In genomic region chr18:6731197-6731596, GRCh38 we compare ENCODE assay signal across 1 cellular context.
TF ChIP-seq lines count a peak whose summit lies in the region.

No MANE protein-coding gene starts in this region.

TF ChIP-seq in WTC11, 78 proteins besides CTCF, POLR2A, EP300 and RAD21 (continued from another document):
- no peak for TF ChIP-seq PREB (CRISPR knock-in tag; IDR thresholded peaks at IDR 0.05; ENCODE audit: borderline replicate concordance)
- no peak for TF ChIP-seq STAT6 (CRISPR knock-in tag; conservative IDR thresholded peaks at IDR 0.05; ENCODE audit: low read depth)
- no peak for TF ChIP-seq ZNF219 (CRISPR knock-in tag; IDR thresholded peaks at IDR 0.05; ENCODE audit: borderline replicate concordance)
- no peak for TF ChIP-seq E2F5 (CRISPR knock-in tag; IDR thresholded peaks at IDR 0.05)
- no peak for TF ChIP-seq ELF4 (CRISPR knock-in tag; IDR thresholded peaks at IDR 0.05; ENCODE audit: low read depth)
